Comparison of ENCODE assay signal across 12 cellular contexts in genomic region chr12:617304-617915, GRCh38. TPM values are rescaled to one million over a fixed set of nuclear protein-coding genes. Genes with fewer than 3 reads are reported as not detected.
DNase-seq lines count a peak whose midpoint lies in the region; ATAC-seq and TF ChIP-seq lines count a peak whose summit lies in the region.
"Had no signal": no experiment of that assay in that cellular context is flagged by ENCODE, and none has a peak within 500 bp of the region (broad histone marks: within the 10 kb centered on the region; RNA-seq: fewer than 3 reads in every experiment).

No MANE protein-coding gene starts in this region.

- peak overlapping the region; percentile 49 to 92 (median 79) for H3K4me2 ChIP-seq in BLaER1 treated with 17β-estradiol and CSF1 and Interleukin-3, amounts not matched to agents 10 nM and 100 nM
- H3K4me2 ChIP-seq in neuronal stem cell (ENCODE audit: insufficient read depth, low read length, poor library complexity, severe bottlenecking) (no peak overlapping the region), SK-N-SH (no peak overlapping the region)

- H3K9me3 ChIP-seq in BLaER1 treated with 17β-estradiol and CSF1 and Interleukin-3, amounts not matched to agents 10 nM and 100 nM (replicated peaks in 1 of 11) = no peaks in the 10 kb centered on the region
- H3K9me3 ChIP-seq in neuronal stem cell (replicated peaks in 1 of 2; ENCODE audit: control insufficient read depth in 2 of 2, insufficient read depth in 1 of 2, low read depth in 1 of 2, low read length in 2 of 2) = no peaks in the 10 kb centered on the region
- H3K9me3 ChIP-seq in SK-N-SH = no peaks in the 10 kb centered on the region

- H3K27me3 ChIP-seq in BLaER1 treated with 17β-estradiol and CSF1 and Interleukin-3, amounts not matched to agents 10 nM and 100 nM = no peaks in the 10 kb centered on the region
- H3K27me3 ChIP-seq in neuronal stem cell (ENCODE audit: control insufficient read depth in 3 of 3, insufficient read depth in 3 of 3, low read depth in 1 of 3, low read length in 3 of 3) (peaks cover 0 to 15% (median 0%) of the 10 kb centered on the region in 3 experiments), SK-N-SH (ENCODE audit: insufficient read depth) (no peaks in the 10 kb centered on the region)

- peaks cover 1% of the 10 kb centered on the region for H3K27me3 Mint-ChIP-seq in glutamatergic neuron (ENCODE audit: unreplicated experiment)
- H3K27me3 Mint-ChIP-seq in activated CD4-positive, alpha-beta T cell treated with anti-CD3 and anti-CD28 coated beads, Interleukin-2, amount 10 ng/mL, durations not matched to agents 24 days and 14 days = no peaks in the 10 kb centered on the region

- H3K4me3 Mint-ChIP-seq in glutamatergic neuron (ENCODE audit: unreplicated experiment) = no peak overlapping the region
- H3K4me3 Mint-ChIP-seq in activated CD4-positive, alpha-beta T cell treated with anti-CD3 and anti-CD28 coated beads, Interleukin-2, amount 10 ng/mL, durations not matched to agents 24 days and 14 days = no peak overlapping the region
- H3K4me3 Mint-ChIP-seq: mesothelial cell of epicardium had no signal

- POLR2A ChIA-PET in SK-N-SH (lab: Yijun Ruan, JAX) = no interaction called here

- no peak overlapping the region for H2BK5ac ChIP-seq in neuronal stem cell (ENCODE audit: low read length)

- H3K18ac ChIP-seq in neuronal stem cell (ENCODE audit: low read length) = peak overlapping the region; percentile 36

- no CpG with 5 or more reads among the region's 14 CpGs for WGBS in neuronal stem cell (ENCODE audit: extremely low coverage in 2 of 2, insufficient read length in 2 of 2, insufficient replicate concordance in 1 of 2), 2 donors
- 80% methylated on average over 14 of the region's 14 CpGs for WGBS in SK-N-SH (ENCODE audit: low lambda C conversion rate)

- H3K79me2 ChIP-seq in SK-N-SH (ENCODE audit: insufficient read depth) = no peaks in the 10 kb centered on the region

- H3K4ac ChIP-seq in neuronal stem cell (ENCODE audit: low read length) = no peak overlapping the region

- H4K91ac ChIP-seq in neuronal stem cell (ENCODE audit: low read depth, low read length, poor library complexity) = no peak overlapping the region

- intact Hi-C loops in activated CD4-positive, alpha-beta T cell treated with anti-CD3 and anti-CD28 coated beads, Interleukin-2, amount 10 ng/mL, durations not matched to agents 24 days and 14 days (cut with micrococcal nuclease) = loop anchor here (10.0 kb wide), 1 partner anchor 47 kb away; the partner anchor contains the start of gene NINJ2

- H2BK12ac ChIP-seq in neuronal stem cell (ENCODE audit: low read length) = no peak overlapping the region

- no peak overlapping the region for H3K14ac ChIP-seq in neuronal stem cell (ENCODE audit: low read length)

- H3F3A ChIP-seq in SK-N-SH (replicated peaks; ENCODE audit: insufficient read depth) = no peaks in the 10 kb centered on the region

- no peaks in the 10 kb centered on the region for H4K20me1 ChIP-seq in BLaER1 treated with 17β-estradiol and CSF1 and Interleukin-3, amounts not matched to agents 10 nM and 100 nM
- H4K20me1 ChIP-seq in SK-N-SH (ENCODE audit: insufficient read depth) = no peaks in the 10 kb centered on the region

- H3K9ac ChIP-seq in BLaER1 treated with 17β-estradiol and CSF1 and Interleukin-3, amounts not matched to agents 10 nM and 100 nM = peak overlapping the region; percentile 9 to 68 (median 61); a peak in 20 of 22 replicates
- no peak overlapping the region for H3K9ac ChIP-seq in neuronal stem cell (ENCODE audit: low read depth, low read length, poor library complexity)
- H3K9ac ChIP-seq in SK-N-SH = no peak overlapping the region

- H3K36me3 Mint-ChIP-seq in glutamatergic neuron (ENCODE audit: unreplicated experiment) = no peaks in the 10 kb centered on the region
- no peaks in the 10 kb centered on the region for H3K36me3 Mint-ChIP-seq in activated CD4-positive, alpha-beta T cell treated with anti-CD3 and anti-CD28 coated beads, Interleukin-2, amount 10 ng/mL, durations not matched to agents 24 days and 14 days (ENCODE audit: low read depth)
- H3K36me3 Mint-ChIP-seq: mesothelial cell of epicardium had no signal

- H3K4me1 Mint-ChIP-seq in glutamatergic neuron (ENCODE audit: low read depth, unreplicated experiment) = peaks cover 13% of the 10 kb centered on the region
- H3K4me1 Mint-ChIP-seq in activated CD4-positive, alpha-beta T cell treated with anti-CD3 and anti-CD28 coated beads, Interleukin-2, amount 10 ng/mL, durations not matched to agents 24 days and 14 days = peaks cover 41% of the 10 kb centered on the region
- H3K4me1 Mint-ChIP-seq: mesothelial cell of epicardium had no signal

- H3K27ac Mint-ChIP-seq in glutamatergic neuron (ENCODE audit: unreplicated experiment) = peak overlapping the region; percentile 26
- no peak overlapping the region for H3K27ac Mint-ChIP-seq in activated CD4-positive, alpha-beta T cell treated with anti-CD3 and anti-CD28 coated beads, Interleukin-2, amount 10 ng/mL, durations not matched to agents 24 days and 14 days
- H3K27ac Mint-ChIP-seq: mesothelial cell of epicardium had no signal

- TF ChIP-seq EP300 in SK-N-SH (IDR thresholded peaks at IDR 0.05; ENCODE audit: borderline replicate concordance in 1 of 2, low read depth in 1 of 2, low read length in 1 of 2) = no peak

- CTCF ChIA-PET in SK-N-SH (lab: Yijun Ruan, JAX) = interaction anchor here (1.0 to 4.5 kb wide), 3 partner anchors 11 to 197 kb away, joined by 3 to 34 read pairs (median 5); partner anchors contain the start of gene WNK1

- H3K9me2 ChIP-seq in SK-N-SH = no peaks in the 10 kb centered on the region

- H2AK5ac ChIP-seq in neuronal stem cell (ENCODE audit: low read depth, low read length) = no peak overlapping the region

- H3K79me1 ChIP-seq in neuronal stem cell (ENCODE audit: low read depth, low read length) = no peaks in the 10 kb centered on the region

- peak overlapping the region; percentile 45 for H2AFZ ChIP-seq in neuronal stem cell (ENCODE audit: low read length)
- no peak overlapping the region for H2AFZ ChIP-seq in SK-N-SH (ENCODE audit: low read depth)

- H3K27ac ChIP-seq in BLaER1 treated with 17β-estradiol and CSF1 and Interleukin-3, amounts not matched to agents 10 nM and 100 nM = peak overlapping the region; percentile 25 to 78 (median 70); a peak in 20 of 22 replicates
- H3K27ac ChIP-seq in neuronal stem cell (replicated peaks; ENCODE audit: low read length) = no peak overlapping the region
- H3K27ac ChIP-seq in SK-N-SH (ENCODE audit: low read depth in 2 of 2, low read length in 1 of 2) = no peak overlapping the region
- H3K27ac ChIP-seq: C4-2B, VCaP had no signal

- H2BK120ac ChIP-seq in neuronal stem cell (ENCODE audit: low read depth, low read length) = no peak overlapping the region

- no peak for ATAC-seq in GM19463 (IDR thresholded peaks at IDR 0.05; ENCODE audit: unreplicated experiment)

- H3K4me3 ChIP-seq in BLaER1 treated with 17β-estradiol and CSF1 and Interleukin-3, amounts not matched to agents 10 nM and 100 nM = peak overlapping the region in 4 of 10 experiments; percentile 9 to 44 (median 25); a peak in 5 of 20 replicates
- H3K4me3 ChIP-seq in neuronal stem cell (ENCODE audit: low read length in 2 of 2) (no peak overlapping the region), SK-N-SH (ENCODE audit: low read depth in 2 of 2, low read length in 1 of 2) (no peak overlapping the region)

- H4K8ac ChIP-seq in neuronal stem cell (ENCODE audit: low read depth, low read length) = no peak overlapping the region

- no peak overlapping the region for H3K23ac ChIP-seq in neuronal stem cell (ENCODE audit: low read depth, low read length, poor library complexity)

- TF ChIP-seq RAD21 in SK-N-SH (IDR thresholded peaks at IDR 0.05; ENCODE audit: low read length) = no peak

- H3K4me1 ChIP-seq in BLaER1 treated with 17β-estradiol and CSF1 and Interleukin-3, amounts not matched to agents 10 nM and 100 nM = peaks cover 63 to 100% (median 90%) of the 10 kb centered on the region in 10 experiments
- H3K4me1 ChIP-seq in neuronal stem cell (ENCODE audit: control insufficient read depth in 2 of 2, insufficient read depth in 1 of 2, low read depth in 1 of 2, low read length in 2 of 2) = no peaks in the 10 kb centered on the region
- peaks cover 0 to 14% of the 10 kb centered on the region in 2 experiments; a peak in 1 of 4 replicates for H3K4me1 ChIP-seq in SK-N-SH (ENCODE audit: control insufficient read depth in 1 of 2, insufficient read depth in 2 of 2, low read depth in 1 of 2, low read length in 1 of 2)

- no peak for TF ChIP-seq CTCF in glutamatergic neuron (IDR thresholded peaks at IDR 0.05; ENCODE audit: partially characterized antibody, unreplicated experiment)
- TF ChIP-seq CTCF in SK-N-SH (IDR thresholded peaks at IDR 0.05) = no peak

- no peak overlapping the region for H2BK15ac ChIP-seq in neuronal stem cell (ENCODE audit: low read length)

- no peaks in the 10 kb centered on the region for H3K36me3 ChIP-seq in BLaER1 treated with 17β-estradiol and CSF1 and Interleukin-3, amounts not matched to agents 10 nM and 100 nM
- H3K36me3 ChIP-seq in neuronal stem cell (replicated peaks in 1 of 2; ENCODE audit: control insufficient read depth in 2 of 2, insufficient read depth in 2 of 2, low read length in 2 of 2) (no peaks in the 10 kb centered on the region), SK-N-SH (replicated peaks in 1 of 2; ENCODE audit: control insufficient read depth in 1 of 2, insufficient read depth in 2 of 2, low read length in 1 of 2) (no peaks in the 10 kb centered on the region)

- DNase-seq in RPMI7951 (ENCODE audit: low read depth) (peak; percentile 30), glutamatergic neuron (peak; percentile 58), neuronal stem cell (ENCODE audit: low spot score) (no peak), NCI-H128 (lab: John Stamatoyannopoulos, UW; ENCODE audit: unreplicated experiment) (no peak), SK-N-SH (no peak)
- DNase-seq in activated CD4-positive, alpha-beta T cell treated with anti-CD3 and anti-CD28 coated beads, Interleukin-2, amount 10 ng/mL, durations not matched to agents 24 days and 14 days = no peak
- DNase-seq: activated naive CD4-positive, alpha-beta T cell treated with anti-CD3 and anti-CD28 coated beads, Interleukin-2, amount 50 U/mL, for 16 hours had no signal

- peaks cover 2% of the 10 kb centered on the region for H3K9me3 Mint-ChIP-seq in glutamatergic neuron (ENCODE audit: unreplicated experiment)
- H3K9me3 Mint-ChIP-seq in activated CD4-positive, alpha-beta T cell treated with anti-CD3 and anti-CD28 coated beads, Interleukin-2, amount 10 ng/mL, durations not matched to agents 24 days and 14 days = no peaks in the 10 kb centered on the region
- H3K9me3 Mint-ChIP-seq: mesothelial cell of epicardium had no signal

RNA-seq across cellular contexts. Expression of gene NINJ2, which starts 45.8 kb away (rescaled TPM):
- total RNA-seq in RPMI7951 (2014; rRNA removed; shearing (Covaris generic)) = 4.1 and 6.9 TPM in 2 replicates
- 0.76 TPM for total RNA-seq in glutamatergic neuron (ENCODE audit: unreplicated experiment)
- polyA plus RNA-seq in neuronal stem cell (2013, experiment 1 of 2) = 0.52 TPM
- polyA plus RNA-seq in neuronal stem cell (2013, experiment 2 of 2) = 0.42 TPM
- 4.8 and 5.5 TPM in 2 replicates for total RNA-seq in activated CD4-positive, alpha-beta T cell treated with anti-CD3 and anti-CD28 coated beads, Interleukin-2, amount 10 ng/mL, durations not matched to agents 24 days and 14 days
- 0.07 TPM in 1 of 2 replicates, not detected in the other for polyA plus RNA-seq in SK-N-SH (2012; rRNA removed)
- 0.09 and 0.13 TPM in 2 replicates for polyA plus RNA-seq in SK-N-SH (2012; cell fraction: cytosol; rRNA removed)
- not detected in 2 replicates for polyA plus RNA-seq in SK-N-SH (2012; cell fraction: nucleus; rRNA removed)

Comparison
In these comparisons a context has a peak if more than half of its experiments do, and no peak if none do; other contexts are left out.
1. H3K27ac ChIP-seq: peak in BLaER1 treated with 17β-estradiol and CSF1 and Interleukin-3, amounts not matched to agents 10 nM and 100 nM (11 of 11); none in neuronal stem cell (single experiment) and SK-N-SH (0 of 2).
2. H3K4me2 ChIP-seq: peak in BLaER1 treated with 17β-estradiol and CSF1 and Interleukin-3, amounts not matched to agents 10 nM and 100 nM (11 of 11); none in neuronal stem cell (single experiment) and SK-N-SH (single experiment).
3. H3K9ac ChIP-seq: peak in BLaER1 treated with 17β-estradiol and CSF1 and Interleukin-3, amounts not matched to agents 10 nM and 100 nM (11 of 11); none in neuronal stem cell (single experiment) and SK-N-SH (single experiment).
4. DNase-seq: peak in RPMI7951 (single experiment) and glutamatergic neuron (single experiment); none in neuronal stem cell (single experiment), activated CD4-positive, alpha-beta T cell treated with anti-CD3 and anti-CD28 coated beads, Interleukin-2, amount 10 ng/mL, durations not matched to agents 24 days and 14 days (single experiment), NCI-H128 (single experiment) and SK-N-SH (single experiment).